ENCODE assay signal across 13 cellular contexts in genomic region chr15:48427960-48428547, GRCh38.
A peak's percentile ranks its signal among the peaks of the same experiment; 100 is the strongest.
DNase-seq lines count a peak whose midpoint lies in the region; ATAC-seq and TF ChIP-seq lines count a peak whose summit lies in the region.
"Had no signal": no experiment of that assay in that cellular context is flagged by ENCODE, and none has a peak within 500 bp of the region (broad histone marks: within the 10 kb centered on the region; RNA-seq: fewer than 3 reads in every experiment).

No MANE protein-coding gene starts in this region.

- H3K9me3 Mint-ChIP-seq in mesothelial cell of epicardium, result peaks cover 5% of the 10 kb centered on the region

- H3K27me3 Mint-ChIP-seq in mesothelial cell of epicardium (ENCODE audit: low read depth), result no peaks in the 10 kb centered on the region

- TF ChIP-seq CTCF in mesothelial cell of epicardium (IDR thresholded peaks at IDR 0.05; ENCODE audit: unreplicated experiment), result no peak

- H3K27ac Mint-ChIP-seq in mesothelial cell of epicardium, result peak overlapping the region; percentile 45

- DNase-seq in AG20443 (ENCODE audit: low spot score), result peak; percentile 84
- DNase-seq in LHCN-M2 (ENCODE audit: low read depth), result peak; percentile 54
- DNase-seq in dedifferentiated amniotic fluid mesenchymal stem cell (ENCODE audit: extremely low spot score), result peak; percentile 90
- no peak for DNase-seq in mesothelial cell of epicardium (ENCODE audit: low spot score in 2 of 2, unreplicated experiment in 2 of 2)
- no peak for DNase-seq in stimulated activated naive CD4-positive, alpha-beta T cell treated with Interleukin-2 at 50 U/mL for 16 hours (lab: John Stamatoyannopoulos, UW)
- DNase-seq in activated naive CD4-positive, alpha-beta T cell treated with Interleukin-2 at 50 U/mL for 16 hours, result no peak
- no peak for DNase-seq in AML-193 (lab: John Stamatoyannopoulos, UW)
- DNase-seq: activated CD4-positive, alpha-beta T cell treated with anti-CD3 and anti-CD28 coated beads, Interleukin-2, amount 50 U/mL, for 48 hours; dorsolateral prefrontal cortex; NK-92 treated with Interleukin-12 subunit alpha and Interleukin-12 subunit beta, amount 100 ng/mL, for 24 hours; SHP77; stimulated activated CD4-positive, alpha-beta T cell treated with anti-CD3 and anti-CD28 coated beads, Interleukin-15, amount 100 ng/mL, for 24 hours had no signal

- H3K4me3 Mint-ChIP-seq in mesothelial cell of epicardium, result no peak overlapping the region

- H3K4me1 Mint-ChIP-seq in mesothelial cell of epicardium, result peaks cover 14% of the 10 kb centered on the region

- peaks cover 35% of the 10 kb centered on the region for H3K36me3 Mint-ChIP-seq in mesothelial cell of epicardium

- ATAC-seq in GM21825 (IDR thresholded peaks at IDR 0.05; ENCODE audit: unreplicated experiment), result no peak

Comparison
In these comparisons a context has a peak if more than half of its experiments do, and no peak if none do; other contexts are left out.
1. DNase-seq: peak in AG20443 (single experiment), LHCN-M2 (single experiment) and dedifferentiated amniotic fluid mesenchymal stem cell (single experiment); none in mesothelial cell of epicardium (0 of 2), stimulated activated naive CD4-positive, alpha-beta T cell treated with Interleukin-2 at 50 U/mL for 16 hours (single experiment), activated naive CD4-positive, alpha-beta T cell treated with Interleukin-2 at 50 U/mL for 16 hours (single experiment) and AML-193 (0 of 2).